In the genomic region with DNA sequence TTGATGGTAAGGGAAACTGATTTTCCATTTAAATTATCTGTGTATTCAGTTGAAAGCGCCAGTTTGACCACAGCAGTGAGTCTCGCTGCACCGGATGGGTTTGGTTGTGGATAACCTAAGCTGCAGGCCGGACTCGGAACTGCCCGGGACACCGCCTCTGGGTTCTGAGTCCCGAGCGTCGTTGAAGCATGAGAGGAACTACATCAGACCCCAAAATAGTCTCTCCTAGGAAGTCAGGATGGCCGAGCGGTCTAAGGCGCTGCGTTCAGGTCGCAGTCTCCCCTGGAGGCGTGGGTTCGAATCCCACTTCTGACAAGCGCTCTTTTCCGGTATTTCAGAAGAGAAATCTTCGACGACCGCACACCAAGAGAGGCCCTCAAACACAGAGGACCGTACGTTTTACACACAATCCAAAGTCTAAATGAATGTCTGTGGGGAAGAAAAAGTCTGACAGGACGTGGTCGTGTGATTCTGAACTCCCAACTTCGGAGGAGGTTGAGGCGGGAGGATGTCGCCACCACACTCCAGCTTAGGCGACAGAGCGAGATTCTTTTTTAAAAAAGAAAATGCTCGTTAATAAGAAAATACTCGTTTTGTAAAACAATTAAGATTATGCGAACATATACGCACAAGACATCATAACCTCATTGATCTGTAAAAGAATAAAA, we compare ENCODE assay signal across 8 cellular contexts. TPM values are rescaled to one million over a fixed set of nuclear protein-coding genes. Genes with fewer than 3 reads are reported as not detected.
A peak's percentile ranks its signal among the peaks of the same experiment; 100 is the strongest.
DNase-seq lines count a peak whose midpoint lies in the region; ATAC-seq and TF ChIP-seq lines count a peak whose summit lies in the region.

No MANE protein-coding gene starts in this region.

- under 1% methylated on average over 35 of the region's 35 CpGs for WGBS in hepatocyte (ENCODE audit: low lambda C conversion rate, missing lambda C conversion rate)

- H3K79me2 ChIP-seq in hepatocyte: no peaks in the 10 kb centered on the region

- H3K4me3 ChIP-seq in GM12875 (ENCODE audit: low read depth, low read length) (peak overlapping the region; percentile 31), astrocyte of the cerebellum (ENCODE audit: low read depth, low read length) (peak overlapping the region; percentile 44), hepatocyte (peak overlapping the region; percentile 9)

- peak; percentile 49 for ATAC-seq in HG02798 (IDR thresholded peaks at IDR 0.05; ENCODE audit: poor library complexity, unreplicated experiment)

- in situ Hi-C loops in astrocyte of the cerebellum (cut with HindIII; ENCODE audit: low sequenced_read_pairs): loop anchor here (10.0 kb wide), 1 partner anchor 115 kb away; no protein-coding TSS in a partner anchor

- peak overlapping the region; percentile 69 for H3K4me2 ChIP-seq in hepatocyte

- peak overlapping the region; percentile 79 for H3K27ac ChIP-seq in hepatocyte

- peak overlapping the region; percentile 37 for H2AFZ ChIP-seq in hepatocyte

- H3K9me3 ChIP-seq in hepatocyte (ENCODE audit: low read depth): no peaks in the 10 kb centered on the region

- H4K20me1 ChIP-seq in hepatocyte (ENCODE audit: insufficient read depth, poor library complexity, severe bottlenecking): no peaks in the 10 kb centered on the region

- DNase-seq in NCI-H146 treated with DMSO at 0.1 percent for 48 hours (lab: John Stamatoyannopoulos, UW; ENCODE audit: unreplicated experiment) (peak; percentile 82), T-helper 22 cell (ENCODE audit: low read depth) (peak; percentile 67), astrocyte of the cerebellum (ENCODE audit: low read depth) (peak; percentile 86), hepatocyte (ENCODE audit: low spot score) (peak; percentile 95), renal cortical epithelial cell (ENCODE audit: low read depth) (peak; percentile 90), NCI-H187 treated with DMSO at 0.1 percent for 48 hours (lab: John Stamatoyannopoulos, UW) (no peak)

- TF ChIP-seq CTCF in GM12875 (IDR thresholded peaks at IDR 0.05; ENCODE audit: borderline replicate concordance, insufficient read depth, low read depth, low read length): no peak
- peak; percentile 19 for TF ChIP-seq CTCF in astrocyte of the cerebellum (IDR thresholded peaks at IDR 0.05; ENCODE audit: low read depth, low read length, missing control alignments)
- TF ChIP-seq CTCF in hepatocyte (IDR thresholded peaks at IDR 0.05; ENCODE audit: poor library complexity): peak; percentile 38

- peaks cover 14% of the 10 kb centered on the region for H3K4me1 ChIP-seq in hepatocyte (ENCODE audit: insufficient read depth)

- H3K27me3 ChIP-seq in hepatocyte: no peaks in the 10 kb centered on the region

- no peaks in the 10 kb centered on the region for H3K9me2 ChIP-seq in hepatocyte (replicated peaks; ENCODE audit: insufficient read depth)

- H3K36me3 ChIP-seq in hepatocyte (replicated peaks; ENCODE audit: insufficient read depth, low read depth): no peaks in the 10 kb centered on the region

RNA-seq across cellular contexts. Expression of a gene that starts 15.4 kb away (rescaled TPM):
- 42.3 and 49.5 TPM in 2 replicates for total RNA-seq in hepatocyte
- 31.0 and 38.7 TPM in 2 replicates for polyA plus RNA-seq in hepatocyte
- total RNA-seq in renal cortical epithelial cell: 20.6 and 66.5 TPM in 2 replicates

RNA-seq across cellular contexts. Expression of a gene that starts 54.8 kb away (rescaled TPM):
- total RNA-seq in hepatocyte (92.6 and 105 TPM in 2 replicates), renal cortical epithelial cell (71.2 and 105 TPM in 2 replicates)
- polyA plus RNA-seq in hepatocyte: 102 and 104 TPM in 2 replicates

RNA-seq across cellular contexts. Expression of a gene that starts 58.7 kb away (rescaled TPM):
- total RNA-seq in hepatocyte (0.13 TPM in 1 of 2 replicates, not detected in the other), renal cortical epithelial cell (not detected in 2 replicates)
- not detected in 2 replicates for polyA plus RNA-seq in hepatocyte
